ENCODE assay signal across 25 cellular contexts in genomic region chr1:174136714-174137113, GRCh38. TPM values are rescaled to one million over a fixed set of nuclear protein-coding genes. Genes with fewer than 3 reads are reported as not detected.
DNase-seq lines count a peak whose midpoint lies in the region; ATAC-seq, FAIRE-seq and TF ChIP-seq lines count a peak whose summit lies in the region.
"Had no signal": no experiment of that assay in that cellular context is flagged by ENCODE, and none has a peak within 500 bp of the region (broad histone marks: within the 10 kb centered on the region; RNA-seq: fewer than 3 reads in every experiment).

No MANE protein-coding gene starts in this region.

- no peak for FAIRE-seq in GM12891 (lab: Jason Lieb, UNC)
- FAIRE-seq: GM12892, GM18507 had no signal

- DNase-seq in GM12891 (ENCODE audit: insufficient read length, low spot score), result no peak
- no peak for DNase-seq in neuronal stem cell (ENCODE audit: low spot score)
- DNase-seq in osteocyte (ENCODE audit: extremely low spot score, unreplicated experiment), result no peak
- DNase-seq: 8988T; ACHN; BE2C; C1 segment of cervical spinal cord; CD4-positive, alpha-beta memory T cell; CD4-positive, CD25-positive, alpha-beta regulatory T cell; CD8-positive, alpha-beta memory T cell; COR-L47; DMS 273 treated with DMSO at 0.1 percent for 48 hours; DMS153; DMS53; DMS79; DND-41; EL; GDM1 had no signal

- no peak overlapping the region for H2AK5ac ChIP-seq in neuronal stem cell (ENCODE audit: low read depth, low read length)

- no peak overlapping the region for H2BK120ac ChIP-seq in neuronal stem cell (ENCODE audit: low read depth, low read length)

- no peaks in the 10 kb centered on the region for H4K20me1 ChIP-seq in OCI-LY3 (ENCODE audit: insufficient read depth, low read length)
- H4K20me1 ChIP-seq: BLaER1 had no signal

- no peak overlapping the region for H3K4ac ChIP-seq in neuronal stem cell (ENCODE audit: low read length)

- no peak overlapping the region for H2BK5ac ChIP-seq in neuronal stem cell (ENCODE audit: low read length)

- H3K18ac ChIP-seq in neuronal stem cell (ENCODE audit: low read length), result no peak overlapping the region

- H3K9me3 ChIP-seq in OCI-LY3 (ENCODE audit: insufficient read depth, low read length), result no peaks in the 10 kb centered on the region
- no peaks in the 10 kb centered on the region for H3K9me3 ChIP-seq in neuronal stem cell (replicated peaks in 1 of 2; ENCODE audit: control insufficient read depth in 2 of 2, insufficient read depth in 1 of 2, low read depth in 1 of 2, low read length in 2 of 2)
- H3K9me3 ChIP-seq: BE2C, BLaER1 had no signal

- no CpG with 5 or more reads among the region's 1 CpG for WGBS in neuronal stem cell (ENCODE audit: extremely low coverage in 2 of 2, insufficient read length in 2 of 2, insufficient replicate concordance in 1 of 2), 2 donors

- ATAC-seq in HG02885 (IDR thresholded peaks at IDR 0.05; ENCODE audit: poor library complexity, unreplicated experiment) (peak; percentile 19), HG03432 (IDR thresholded peaks at IDR 0.05; ENCODE audit: unreplicated experiment) (no peak)

- no peak overlapping the region for H4K91ac ChIP-seq in neuronal stem cell (ENCODE audit: low read depth, low read length, poor library complexity)

- H3K4me1 ChIP-seq in OCI-LY3 (ENCODE audit: low read length) (peaks cover 18% of the 10 kb centered on the region), neuronal stem cell (ENCODE audit: control insufficient read depth in 2 of 2, insufficient read depth in 1 of 2, low read depth in 1 of 2, low read length in 2 of 2) (no peaks in the 10 kb centered on the region)
- H3K4me1 ChIP-seq: BE2C had no signal

- H3K4me3 Mint-ChIP-seq in osteocyte (ENCODE audit: unreplicated experiment), result no peak overlapping the region
- H3K4me3 Mint-ChIP-seq: CD14-positive monocyte; CD4-positive, alpha-beta memory T cell; CD4-positive, CD25-positive, alpha-beta regulatory T cell; CD8-positive, alpha-beta memory T cell had no signal

- H3K36me3 Mint-ChIP-seq in osteocyte (ENCODE audit: unreplicated experiment), result no peaks in the 10 kb centered on the region
- H3K36me3 Mint-ChIP-seq: CD14-positive monocyte; CD4-positive, CD25-positive, alpha-beta regulatory T cell had no signal

- H3K27me3 ChIP-seq in OCI-LY3 (ENCODE audit: low read depth, low read length) (no peaks in the 10 kb centered on the region), neuronal stem cell (ENCODE audit: control insufficient read depth in 3 of 3, insufficient read depth in 3 of 3, low read depth in 1 of 3, low read length in 3 of 3) (no peaks in the 10 kb centered on the region)
- H3K27me3 ChIP-seq: BE2C, BLaER1 had no signal

- H3K4me3 ChIP-seq in OCI-LY3 (ENCODE audit: low read length), result no peak overlapping the region
- no peak overlapping the region for H3K4me3 ChIP-seq in neuronal stem cell (ENCODE audit: low read length in 2 of 2)
- H3K4me3 ChIP-seq: BLaER1 had no signal

- H3K79me1 ChIP-seq in neuronal stem cell (ENCODE audit: low read depth, low read length), result no peaks in the 10 kb centered on the region

- H3K4me2 ChIP-seq in OCI-LY3 (ENCODE audit: low read length) (peak overlapping the region; percentile 43), neuronal stem cell (ENCODE audit: insufficient read depth, low read length, poor library complexity, severe bottlenecking) (no peak overlapping the region)
- H3K4me2 ChIP-seq: BLaER1 had no signal

- no peak overlapping the region for H3K14ac ChIP-seq in neuronal stem cell (ENCODE audit: low read length)

- TF ChIP-seq CTCF in OCI-LY3 (IDR thresholded peaks at IDR 0.05; ENCODE audit: low read depth, low read length) (no peak), osteocyte (IDR thresholded peaks at IDR 0.05) (no peak)

- no peak for TF ChIP-seq POLR2A in GM12891 (IDR thresholded peaks at IDR 0.05; ENCODE audit: low read depth, low read length)

- peaks cover 2% of the 10 kb centered on the region for H3K4me1 Mint-ChIP-seq in osteocyte (ENCODE audit: unreplicated experiment)
- H3K4me1 Mint-ChIP-seq: CD14-positive monocyte; CD4-positive, alpha-beta memory T cell; CD4-positive, CD25-positive, alpha-beta regulatory T cell; CD8-positive, alpha-beta memory T cell had no signal

- no peak overlapping the region for H3K9ac ChIP-seq in OCI-LY3 (ENCODE audit: low read length)
- no peak overlapping the region for H3K9ac ChIP-seq in neuronal stem cell (ENCODE audit: low read depth, low read length, poor library complexity)
- H3K9ac ChIP-seq: BLaER1 had no signal

- no peak overlapping the region for H3K23ac ChIP-seq in neuronal stem cell (ENCODE audit: low read depth, low read length, poor library complexity)

- H3K36me3 ChIP-seq in OCI-LY3 (replicated peaks; ENCODE audit: low read depth, low read length) (no peaks in the 10 kb centered on the region), neuronal stem cell (replicated peaks in 1 of 2; ENCODE audit: control insufficient read depth in 2 of 2, insufficient read depth in 2 of 2, low read length in 2 of 2) (no peaks in the 10 kb centered on the region)
- H3K36me3 ChIP-seq: BE2C, BLaER1 had no signal

- no peak overlapping the region for H2BK12ac ChIP-seq in neuronal stem cell (ENCODE audit: low read length)

- no peak overlapping the region for H2AFZ ChIP-seq in OCI-LY3 (ENCODE audit: low read depth, low read length)
- H2AFZ ChIP-seq in neuronal stem cell (ENCODE audit: low read length), result no peak overlapping the region

- H3K27ac ChIP-seq in OCI-LY3 (ENCODE audit: low read length) (no peak overlapping the region), neuronal stem cell (replicated peaks; ENCODE audit: low read length) (no peak overlapping the region)
- H3K27ac ChIP-seq: BLaER1 had no signal

- no peak overlapping the region for H4K8ac ChIP-seq in neuronal stem cell (ENCODE audit: low read depth, low read length)

- H3K27me3 Mint-ChIP-seq in osteocyte (ENCODE audit: unreplicated experiment), result peaks cover 15% of the 10 kb centered on the region

- H3K9me3 Mint-ChIP-seq in osteocyte (ENCODE audit: unreplicated experiment), result no peaks in the 10 kb centered on the region
- H3K9me3 Mint-ChIP-seq: CD4-positive, alpha-beta memory T cell; CD8-positive, alpha-beta memory T cell had no signal

- no peak overlapping the region for H3K27ac Mint-ChIP-seq in osteocyte (ENCODE audit: unreplicated experiment)
- H3K27ac Mint-ChIP-seq: CD14-positive monocyte; CD4-positive, alpha-beta memory T cell; CD4-positive, CD25-positive, alpha-beta regulatory T cell had no signal

- H2BK15ac ChIP-seq in neuronal stem cell (ENCODE audit: low read length), result no peak overlapping the region

- H3K79me2 ChIP-seq in OCI-LY3 (ENCODE audit: low read length), result no peaks in the 10 kb centered on the region

TF ChIP-seq in GM12891, 5 proteins besides CTCF, POLR2A, EP300 and RAD21:
- TF ChIP-seq POLR2AphosphoS5 (IDR thresholded peaks at IDR 0.05; ENCODE audit: low read depth, low read length) (no peak), SPI1 (IDR thresholded peaks at IDR 0.05; ENCODE audit: low read depth, low read length) (0 out of 2 replicates have a peak, but pooled peaks have one; percentile 15)

RNA-seq across cellular contexts. Expression of gene RABGAP1L, which starts 22.6 kb away (rescaled TPM):
- polyA plus RNA-seq in GM12891 (2012; ENCODE audit: low read depth, missing spikeins), result 78.2 TPM
- 4.6 TPM for polyA plus RNA-seq in neuronal stem cell (2013, experiment 1 of 2)
- 5.3 TPM for polyA plus RNA-seq in neuronal stem cell (2013, experiment 2 of 2)
- 29.3 and 32.2 TPM in 2 replicates for total RNA-seq in osteocyte
